In the genomic region with DNA sequence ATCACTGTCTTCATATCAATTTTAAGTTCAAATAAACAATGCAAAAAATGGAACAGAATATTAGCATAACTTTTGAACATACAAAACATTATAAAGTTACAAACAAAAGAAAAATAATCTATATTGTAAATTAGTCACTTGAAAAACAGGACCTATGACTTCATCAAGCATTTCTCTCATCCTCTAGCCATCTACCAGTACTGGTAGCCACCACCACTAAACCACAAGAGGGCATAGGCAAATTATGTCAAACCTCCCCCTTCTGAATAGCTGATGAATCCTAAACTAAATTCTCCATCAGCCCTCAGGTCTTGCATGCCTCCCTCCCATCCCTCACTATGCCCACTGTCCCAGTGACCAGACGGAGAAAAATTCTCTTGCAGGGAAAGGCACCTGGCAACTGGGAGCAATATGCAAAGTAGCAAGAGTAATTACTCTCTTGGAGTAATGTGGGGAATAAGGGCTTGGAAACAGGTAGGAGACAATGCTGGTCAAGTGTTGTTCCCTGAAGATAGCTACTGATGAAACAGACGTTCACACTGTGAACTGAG, we compare ENCODE assay signal across 2 cellular contexts.
TF ChIP-seq lines count a peak whose summit lies in the region.

No MANE protein-coding gene starts in this region.

TF ChIP-seq in K562, 482 proteins besides CTCF, POLR2A, EP300 and RAD21:
- TF ChIP-seq, protein P1, sequence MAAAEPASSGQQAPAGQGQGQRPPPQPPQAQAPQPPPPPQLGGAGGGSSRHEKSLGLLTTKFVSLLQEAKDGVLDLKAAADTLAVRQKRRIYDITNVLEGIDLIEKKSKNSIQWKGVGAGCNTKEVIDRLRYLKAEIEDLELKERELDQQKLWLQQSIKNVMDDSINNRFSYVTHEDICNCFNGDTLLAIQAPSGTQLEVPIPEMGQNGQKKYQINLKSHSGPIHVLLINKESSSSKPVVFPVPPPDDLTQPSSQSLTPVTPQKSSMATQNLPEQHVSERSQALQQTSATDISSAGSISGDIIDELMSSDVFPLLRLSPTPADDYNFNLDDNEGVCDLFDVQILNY (CRISPR knock-in tag; IDR thresholded peaks at IDR 0.05), result no peak
- TF ChIP-seq ZNF778 (CRISPR knock-in tag; IDR thresholded peaks at IDR 0.05), result no peak
- no peak for TF ChIP-seq USF1 (CRISPR knock-in tag; IDR thresholded peaks at IDR 0.05)
- TF ChIP-seq E2F3 (CRISPR knock-in tag; IDR thresholded peaks at IDR 0.05), result no peak
- TF ChIP-seq TCF15 (CRISPR knock-in tag; IDR thresholded peaks at IDR 0.05), result no peak
- no peak for TF ChIP-seq TFAP4 (CRISPR knock-in tag; IDR thresholded peaks at IDR 0.05; ENCODE audit: borderline replicate concordance)
- TF ChIP-seq ZNF124 (CRISPR knock-in tag; IDR thresholded peaks at IDR 0.05), result no peak
- TF ChIP-seq SIX5 (IDR thresholded peaks at IDR 0.05; ENCODE audit: borderline replicate concordance in 1 of 2, insufficient read depth in 1 of 2, low read depth in 1 of 2, low read length in 2 of 2), result no peak
- no peak for TF ChIP-seq MLLT1 (IDR thresholded peaks at IDR 0.05)
- TF ChIP-seq PBX2 (CRISPR knock-in tag; IDR thresholded peaks at IDR 0.05; ENCODE audit: low read depth), result no peak
- no peak for TF ChIP-seq PBX2 (tag; conservative IDR thresholded peaks at IDR 0.05; ENCODE audit: low read depth)

TF ChIP-seq in WTC11, 78 proteins besides CTCF, POLR2A, EP300 and RAD21 (continued from another document):
- TF ChIP-seq PRDM15 (CRISPR knock-in tag; IDR thresholded peaks at IDR 0.05), result no peak
- no peak for TF ChIP-seq IRF1 (CRISPR knock-in tag; IDR thresholded peaks at IDR 0.05)
- TF ChIP-seq ZNF121 (CRISPR knock-in tag; IDR thresholded peaks at IDR 0.05), result no peak
- no peak for TF ChIP-seq ZNF263 (CRISPR knock-in tag; IDR thresholded peaks at IDR 0.05; ENCODE audit: low read depth)
- TF ChIP-seq, protein P2, sequence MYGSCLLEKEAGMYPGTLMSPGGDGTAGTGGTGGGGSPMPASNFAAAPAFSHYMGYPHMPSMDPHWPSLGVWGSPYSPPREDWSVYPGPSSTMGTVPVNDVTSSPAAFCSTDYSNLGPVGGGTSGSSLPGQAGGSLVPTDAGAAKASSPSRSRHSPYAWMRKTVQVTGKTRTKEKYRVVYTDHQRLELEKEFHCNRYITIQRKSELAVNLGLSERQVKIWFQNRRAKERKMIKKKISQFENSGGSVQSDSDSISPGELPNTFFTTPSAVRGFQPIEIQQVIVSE (CRISPR knock-in tag; IDR thresholded peaks at IDR 0.05; ENCODE audit: borderline replicate concordance), result no peak
